Comparison of ENCODE assay signal across 20 cellular contexts in genomic region chr15:70132148-70132547, GRCh38. TPM values are rescaled to one million over a fixed set of nuclear protein-coding genes. Genes with fewer than 3 reads are reported as not detected.
DNase-seq lines count a peak whose midpoint lies in the region; ATAC-seq and TF ChIP-seq lines count a peak whose summit lies in the region.
"Had no signal": no experiment of that assay in that cellular context is flagged by ENCODE, and none has a peak within 500 bp of the region (broad histone marks: within the 10 kb centered on the region; RNA-seq: fewer than 3 reads in every experiment).

No MANE protein-coding gene starts in this region.

- no peak overlapping the region for H3K4me3 ChIP-seq in right atrium auricular region
- H3K4me3 ChIP-seq: adrenal gland, prostate gland had no signal

- TF ChIP-seq CTCF in right atrium auricular region (IDR thresholded peaks at IDR 0.05) = no peak
- no peak for TF ChIP-seq CTCF in nephron (IDR thresholded peaks at IDR 0.05; ENCODE audit: unreplicated experiment in 3 of 3)

- ATAC-seq in Right ventricle myocardium inferior (peak; percentile 91), HG03571 (IDR thresholded peaks at IDR 0.05; ENCODE audit: unreplicated experiment) (no peak)
- ATAC-seq: foreskin keratinocyte had no signal

- DNase-seq in Right ventricle myocardium inferior (ENCODE audit: missing footprints) (no peak), right atrium auricular region (ENCODE audit: low spot score) (no peak), fibroblast of the conjunctiva (ENCODE audit: low read depth) (peak; percentile 16), islet precursor cell (no peak), OCI-M2 (lab: John Stamatoyannopoulos, UW; ENCODE audit: unreplicated experiment) (no peak), SHP77 treated with DMSO at 0.1 percent for 48 hours (lab: John Stamatoyannopoulos, UW) (no peak)
- DNase-seq: activated CD4-positive, alpha-beta T cell treated with anti-CD3 and anti-CD28 coated beads for 48 hours; activated effector memory CD4-positive, alpha-beta T cell treated with anti-CD3 and anti-CD28 coated beads, Interleukin-2, amount 50 U/mL, for 16 hours; adrenal gland; C1 segment of cervical spinal cord; DMS153; foreskin keratinocyte; GF-D8; naive B cell; NCI-H1105 treated with DMSO at 0.1 percent for 48 hours; NCI-H2171 had no signal

- peaks cover 42% of the 10 kb centered on the region for H3K4me1 Mint-ChIP-seq in nephron

- H3K27ac Mint-ChIP-seq in nephron = peak overlapping the region; percentile 13 to 73 (median 67)
- H3K27ac Mint-ChIP-seq: naive B cell had no signal

- H3K4me1 ChIP-seq in right atrium auricular region = peaks cover 0 to 15% of the 10 kb centered on the region in 2 donors
- H3K4me1 ChIP-seq: adrenal gland, foreskin keratinocyte, prostate gland had no signal

- H3K27me3 ChIP-seq in right atrium auricular region = no peaks in the 10 kb centered on the region

- no peaks in the 10 kb centered on the region for H3K36me3 Mint-ChIP-seq in nephron (ENCODE audit: low read depth)

- H3K27ac ChIP-seq in right atrium auricular region = no peak overlapping the region
- H3K27ac ChIP-seq: adrenal gland, foreskin keratinocyte, prostate gland, RWPE1 had no signal

- intact Hi-C loops in Right ventricle myocardium inferior (cut with DNase I) = no loop called here

- no peaks in the 10 kb centered on the region for H3K36me3 ChIP-seq in right atrium auricular region
- H3K36me3 ChIP-seq: adrenal gland, prostate gland had no signal

- peaks cover 22% of the 10 kb centered on the region for H3K27me3 Mint-ChIP-seq in nephron (ENCODE audit: low read depth)

- H3K9me3 Mint-ChIP-seq in nephron = no peaks in the 10 kb centered on the region

- no peaks in the 10 kb centered on the region for H3K9me3 ChIP-seq in right atrium auricular region
- H3K9me3 ChIP-seq: adrenal gland, prostate gland had no signal

- no peak overlapping the region for H3K4me3 Mint-ChIP-seq in nephron

RNA-seq across cellular contexts. Expression of gene TLE3, which starts 34.4 kb away (rescaled TPM):
- total RNA-seq in Right ventricle myocardium inferior (14.1 TPM), right atrium auricular region (10 to 100 TPM; 23.3 to 61.7 TPM)
